ENCODE assay signal across 10 cellular contexts in genomic region chr15:99454107-99454809, GRCh38.
A peak's percentile ranks its signal among the peaks of the same experiment; 100 is the strongest.
DNase-seq lines count a peak whose midpoint lies in the region; TF ChIP-seq lines count a peak whose summit lies in the region.
"Had no signal": no experiment of that assay in that cellular context is flagged by ENCODE, and none has a peak within 500 bp of the region (broad histone marks: within the 10 kb centered on the region; RNA-seq: fewer than 3 reads in every experiment).

No MANE protein-coding gene starts in this region.

- TF ChIP-seq CTCF in esophagus muscularis mucosa (IDR thresholded peaks at IDR 0.05) = no peak
- TF ChIP-seq CTCF in testis (IDR thresholded peaks at IDR 0.05) = no peak

- 85% methylated on average over 6 of the region's 6 CpGs for WGBS in esophagus muscularis mucosa
- WGBS in testis, 2 donors = 67 to 89% methylated on average over 4 to 6 of the region's 6 CpGs

- H3K27ac ChIP-seq in SJSA1 (peak overlapping the region; percentile 79; the same call in 1 of the 2 replicates), esophagus muscularis mucosa (replicated peaks in 1 of 4) (peak overlapping the region; percentile 79 to 86 (median 83)), mucosa of rectum (ENCODE audit: low read depth in 2 of 2, low read length in 2 of 2) (peak overlapping the region; percentile 42 to 65), testis (peak overlapping the region; percentile 76)

- TF ChIP-seq POLR2A in esophagus muscularis mucosa (IDR thresholded peaks at IDR 0.05; ENCODE audit: low read depth) = no peak
- no peak for TF ChIP-seq POLR2A in testis (IDR thresholded peaks at IDR 0.05)

- DNase-seq in SJSA1 (ENCODE audit: low read depth in 1 of 2, low spot score in 2 of 2) = no peak
- no peak for DNase-seq in esophagus muscularis mucosa (ENCODE audit: extremely low spot score)
- DNase-seq in testis = peak; percentile 12
- DNase-seq in UCSD-AML1 (lab: John Stamatoyannopoulos, UW; ENCODE audit: unreplicated experiment) = no peak
- DNase-seq in EL = no peak
- DNase-seq in NCI-H1105 (lab: John Stamatoyannopoulos, UW) = no peak
- DNase-seq in T-helper 9 cell = no peak
- DNase-seq: COR-L47, NCI-H1092 treated with DMSO at 0.1 percent for 48 hours had no signal

- no peaks in the 10 kb centered on the region for H3K36me3 ChIP-seq in SJSA1
- no peaks in the 10 kb centered on the region for H3K36me3 ChIP-seq in esophagus muscularis mucosa
- H3K36me3 ChIP-seq in mucosa of rectum (ENCODE audit: control insufficient read depth in 2 of 2, insufficient read depth in 2 of 2, low read length in 2 of 2) = no peaks in the 10 kb centered on the region
- no peaks in the 10 kb centered on the region for H3K36me3 ChIP-seq in testis (ENCODE audit: low read depth, missing control alignments)

- no peaks in the 10 kb centered on the region for H3K27me3 ChIP-seq in SJSA1 (replicated peaks)
- no peaks in the 10 kb centered on the region for H3K27me3 ChIP-seq in esophagus muscularis mucosa
- H3K27me3 ChIP-seq in mucosa of rectum (ENCODE audit: control insufficient read depth in 2 of 2, insufficient read depth in 2 of 2, low read length in 2 of 2) = no peaks in the 10 kb centered on the region
- H3K27me3 ChIP-seq in testis = no peaks in the 10 kb centered on the region

- H3K4me1 ChIP-seq in SJSA1 (replicated peaks) (peaks cover 13% of the 10 kb centered on the region), esophagus muscularis mucosa (peaks cover 53 to 65% (median 57%) of the 10 kb centered on the region in 4 donors), mucosa of rectum (ENCODE audit: control insufficient read depth in 2 of 2, insufficient read depth in 2 of 2, low read length in 2 of 2) (peaks cover 11 to 18% of the 10 kb centered on the region in 2 donors), testis (peaks cover 22% of the 10 kb centered on the region)

- H3K4me3 ChIP-seq in SJSA1 (no peak overlapping the region), esophagus muscularis mucosa (no peak overlapping the region), mucosa of rectum (ENCODE audit: low read length in 2 of 2) (no peak overlapping the region), testis (no peak overlapping the region)

- H3K9ac ChIP-seq in mucosa of rectum (ENCODE audit: low read depth in 1 of 2, low read length in 2 of 2) = peak overlapping the region in 1 of 2 donors; percentile 8

- intact Hi-C loops in esophagus muscularis mucosa (cut with DNase I) = no loop called here
- intact Hi-C loops in testis (cut with DNase I; ENCODE audit: low total_unique reads) = no loop called here

- H3K9me3 ChIP-seq in SJSA1 (replicated peaks) = no peaks in the 10 kb centered on the region
- H3K9me3 ChIP-seq in esophagus muscularis mucosa = no peaks in the 10 kb centered on the region
- no peaks in the 10 kb centered on the region for H3K9me3 ChIP-seq in mucosa of rectum (ENCODE audit: control insufficient read depth in 2 of 2, low read length in 2 of 2)
- no peaks in the 10 kb centered on the region for H3K9me3 ChIP-seq in testis

- no peak for TF ChIP-seq EP300 in esophagus muscularis mucosa (IDR thresholded peaks at IDR 0.05)
